Comparison of ENCODE assay signal across 1 cellular context in the genomic region with DNA sequence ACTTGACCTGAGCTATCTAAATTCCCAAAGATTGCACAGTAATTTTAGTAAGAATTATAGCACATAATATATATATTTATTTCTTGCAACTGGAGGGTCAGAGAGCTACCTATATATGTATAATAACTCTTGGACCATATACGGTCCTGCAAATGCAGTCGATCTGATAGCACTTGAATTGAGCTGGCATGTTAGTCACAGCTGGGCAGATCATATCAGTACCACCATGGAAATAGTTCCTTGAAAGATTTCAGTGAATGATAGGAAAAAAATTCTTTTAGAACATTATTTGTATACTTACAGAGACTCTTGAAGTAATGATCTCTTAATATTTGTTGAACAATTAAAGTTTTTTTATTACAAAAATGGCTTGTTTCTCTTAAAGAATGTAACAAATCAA.
TF ChIP-seq lines count a peak whose summit lies in the region.

No MANE protein-coding gene starts in this region.

TF ChIP-seq in SK-N-SH treated with all-trans-retinoic acid at 6 μM for 48 hours, 23 proteins besides CTCF, POLR2A, EP300 and RAD21 (continued from another document):
- TF ChIP-seq, protein P1, sequence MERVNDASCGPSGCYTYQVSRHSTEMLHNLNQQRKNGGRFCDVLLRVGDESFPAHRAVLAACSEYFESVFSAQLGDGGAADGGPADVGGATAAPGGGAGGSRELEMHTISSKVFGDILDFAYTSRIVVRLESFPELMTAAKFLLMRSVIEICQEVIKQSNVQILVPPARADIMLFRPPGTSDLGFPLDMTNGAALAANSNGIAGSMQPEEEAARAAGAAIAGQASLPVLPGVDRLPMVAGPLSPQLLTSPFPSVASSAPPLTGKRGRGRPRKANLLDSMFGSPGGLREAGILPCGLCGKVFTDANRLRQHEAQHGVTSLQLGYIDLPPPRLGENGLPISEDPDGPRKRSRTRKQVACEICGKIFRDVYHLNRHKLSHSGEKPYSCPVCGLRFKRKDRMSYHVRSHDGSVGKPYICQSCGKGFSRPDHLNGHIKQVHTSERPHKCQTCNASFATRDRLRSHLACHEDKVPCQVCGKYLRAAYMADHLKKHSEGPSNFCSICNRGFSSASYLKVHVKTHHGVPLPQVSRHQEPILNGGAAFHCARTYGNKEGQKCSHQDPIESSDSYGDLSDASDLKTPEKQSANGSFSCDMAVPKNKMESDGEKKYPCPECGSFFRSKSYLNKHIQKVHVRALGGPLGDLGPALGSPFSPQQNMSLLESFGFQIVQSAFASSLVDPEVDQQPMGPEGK (CRISPR knock-in tag; IDR thresholded peaks at IDR 0.05; ENCODE audit: borderline replicate concordance): no peak
- TF ChIP-seq TCF4 (CRISPR knock-in tag; IDR thresholded peaks at IDR 0.05; ENCODE audit: borderline replicate concordance) (no peak), ZNF70 (CRISPR knock-in tag; IDR thresholded peaks at IDR 0.05) (no peak), ZFP30 (CRISPR knock-in tag; IDR thresholded peaks at IDR 0.05) (no peak), CSDC2 (CRISPR knock-in tag; IDR thresholded peaks at IDR 0.05) (no peak), BACH2 (CRISPR knock-in tag; IDR thresholded peaks at IDR 0.05; ENCODE audit: borderline replicate concordance) (no peak)
- TF ChIP-seq, protein P2, sequence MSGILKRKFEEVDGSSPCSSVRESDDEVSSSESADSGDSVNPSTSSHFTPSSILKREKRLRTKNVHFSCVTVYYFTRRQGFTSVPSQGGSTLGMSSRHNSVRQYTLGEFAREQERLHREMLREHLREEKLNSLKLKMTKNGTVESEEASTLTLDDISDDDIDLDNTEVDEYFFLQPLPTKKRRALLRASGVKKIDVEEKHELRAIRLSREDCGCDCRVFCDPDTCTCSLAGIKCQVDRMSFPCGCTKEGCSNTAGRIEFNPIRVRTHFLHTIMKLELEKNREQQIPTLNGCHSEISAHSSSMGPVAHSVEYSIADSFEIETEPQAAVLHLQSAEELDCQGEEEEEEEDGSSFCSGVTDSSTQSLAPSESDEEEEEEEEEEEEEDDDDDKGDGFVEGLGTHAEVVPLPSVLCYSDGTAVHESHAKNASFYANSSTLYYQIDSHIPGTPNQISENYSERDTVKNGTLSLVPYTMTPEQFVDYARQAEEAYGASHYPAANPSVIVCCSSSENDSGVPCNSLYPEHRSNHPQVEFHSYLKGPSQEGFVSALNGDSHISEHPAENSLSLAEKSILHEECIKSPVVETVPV (CRISPR knock-in tag; IDR thresholded peaks at IDR 0.05): no peak
